Comparison of ENCODE assay signal across 16 cellular contexts in the genomic region with DNA sequence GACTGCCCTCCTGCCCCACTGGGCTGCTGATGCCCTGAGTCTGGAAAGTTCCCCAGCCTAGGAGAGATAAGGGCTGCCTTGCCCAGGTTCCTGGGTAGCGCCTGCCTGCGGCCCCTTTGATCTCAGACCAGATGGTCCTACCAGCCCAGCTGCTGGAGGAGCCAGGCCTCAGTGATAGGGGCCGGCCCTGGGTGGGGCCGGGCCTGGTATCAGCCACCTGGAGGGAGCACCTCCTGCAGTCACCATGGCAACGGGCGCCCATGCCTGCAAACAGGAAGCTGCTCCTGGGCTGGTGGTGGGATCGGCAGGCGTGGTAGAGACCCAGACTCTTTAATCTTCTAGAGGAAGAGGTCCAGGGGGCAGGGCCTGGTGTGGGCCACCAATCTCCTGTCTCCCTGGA.
DNase-seq lines count a peak whose midpoint lies in the region; ATAC-seq, FAIRE-seq and TF ChIP-seq lines count a peak whose summit lies in the region.
"Had no signal": no experiment of that assay in that cellular context is flagged by ENCODE, and none has a peak within 500 bp of the region (broad histone marks: within the 10 kb centered on the region; RNA-seq: fewer than 3 reads in every experiment).

No MANE protein-coding gene starts in this region.

- intact Hi-C loops in HepG2 (cut with micrococcal nuclease; ENCODE audit: unreplicated experiment), result no loop called here
- intact Hi-C loops in right lobe of liver (cut with DNase I), result loop anchor here in 1 of 2 donors (10.0 kb wide), 2 partner anchors 128 to 142 kb away; no protein-coding TSS in a partner anchor
- intact Hi-C loops in colonic mucosa (cut with DNase I), result no loop called here
- intact Hi-C loops in transverse colon (cut with DNase I; ENCODE audit: low total_unique reads), result no loop called here

- no peak for TF ChIP-seq RAD21 in HepG2 (CRISPR knock-in tag; IDR thresholded peaks at IDR 0.05)

- ATAC-seq in HepG2, result no peak
- no peak for ATAC-seq in right lobe of liver
- ATAC-seq in HG03342 (IDR thresholded peaks at IDR 0.05; ENCODE audit: unreplicated experiment), result no peak
- ATAC-seq in GM21390 (IDR thresholded peaks at IDR 0.05; ENCODE audit: unreplicated experiment), result no peak
- ATAC-seq in HG03442 (IDR thresholded peaks at IDR 0.05; ENCODE audit: unreplicated experiment), result no peak

- no peak for FAIRE-seq in HepG2 (lab: Jason Lieb, UNC)
- FAIRE-seq: GM19239, kidney had no signal

- no peak for TF ChIP-seq POLR2A in HepG2 (IDR thresholded peaks at IDR 0.05; ENCODE audit: insufficient read depth in 1 of 2, low read depth in 2 of 2, low read length in 2 of 2)
- TF ChIP-seq POLR2A in right lobe of liver (IDR thresholded peaks at IDR 0.05), result no peak
- no peak for TF ChIP-seq POLR2A in transverse colon (IDR thresholded peaks at IDR 0.05)

- no peaks in the 10 kb centered on the region for H3K79me2 ChIP-seq in HepG2 (ENCODE audit: insufficient read depth, low read length)

- H3K9ac ChIP-seq in HepG2 (ENCODE audit: insufficient read depth, low read depth, low read length) (no peak overlapping the region), colonic mucosa (ENCODE audit: low read depth in 2 of 2, low read length in 2 of 2) (peak overlapping the region in 1 of 2 donors; percentile 66)

- no peak for DNase-seq in HepG2 (ENCODE audit: low spot score)
- no peak for DNase-seq in right lobe of liver
- peak; percentile 47 to 88 for DNase-seq in NCI-H524 (lab: John Stamatoyannopoulos, UW)
- peak; percentile 85 for DNase-seq in colonic mucosa
- peak; percentile 72 for DNase-seq in transverse colon
- DNase-seq: activated CD4-positive, alpha-beta T cell treated with anti-CD3 and anti-CD28 coated beads for 1 hour; activated naive CD8-positive, alpha-beta T cell treated with anti-CD3 and anti-CD28 coated beads, Interleukin-2, amount 10 ng/mL, durations not matched to agents 7 days and 5 days; foreskin melanocyte; kidney; NCI-H1930; stimulated activated CD8-positive, alpha-beta memory T cell treated with anti-CD3 and anti-CD28 coated beads, Interleukin-4, amount 100 ng/mL, for 48 hours had no signal

- CTCF ChIA-PET in HepG2 (lab: Yijun Ruan, JAX; ENCODE audit: low intra/inter-chr PET ratio, low total read pairs), result no interaction called here

- H3K4me3 ChIP-seq in HepG2 (replicated peaks in 1 of 3; ENCODE audit: insufficient read depth in 1 of 3, low read depth in 2 of 3, low read length in 3 of 3) (no peak overlapping the region), right lobe of liver (no peak overlapping the region), colonic mucosa (no peak overlapping the region), transverse colon (no peak overlapping the region)
- H3K4me3 ChIP-seq: tibial nerve had no signal

- peaks cover 11% of the 10 kb centered on the region for H3K4me1 ChIP-seq in HepG2 (ENCODE audit: insufficient read depth, low read length)
- peaks cover 0 to 18% (median 6%) of the 10 kb centered on the region in 4 donors for H3K4me1 ChIP-seq in right lobe of liver
- no peaks in the 10 kb centered on the region for H3K4me1 ChIP-seq in colonic mucosa
- peaks cover 0 to 45% (median 21%) of the 10 kb centered on the region in 4 donors for H3K4me1 ChIP-seq in transverse colon
- H3K4me1 ChIP-seq: tibial nerve had no signal

- in situ Hi-C loops in HepG2 (cut with HindIII; ENCODE audit: extremely low pct_ligation_motif_present, low pct_unique_long_range_greater_than_20kb) (no loop called here), transverse colon (cut with MboI; ENCODE audit: low pct_ligation_motif_present in 1 of 4, low pct_unique_long_range_greater_than_20kb in 1 of 4, low sequenced_read_pairs in 3 of 4) (no loop called here)

- peaks cover 3% of the 10 kb centered on the region; the same call in 1 of the 2 replicates for H4K20me1 ChIP-seq in HepG2 (ENCODE audit: insufficient read depth, low read length)

- TF ChIP-seq EP300 in HepG2 (IDR thresholded peaks at IDR 0.05; ENCODE audit: low read depth in 2 of 2, low read length in 2 of 2), result no peak
- TF ChIP-seq EP300 in HepG2 (CRISPR knock-in tag; IDR thresholded peaks at IDR 0.05; ENCODE audit: borderline replicate concordance), result no peak
- peak; percentile 18 for TF ChIP-seq EP300 in transverse colon (IDR thresholded peaks at IDR 0.05; ENCODE audit: low read depth)

- BruUV-seq in HepG2 (replicated peaks; lab: Mats Ljungman, UMichigan), result no TSS peak

- WGBS in HepG2 (ENCODE audit: low lambda C conversion rate), result no CpG with 5 or more reads among the region's 8 CpGs
- WGBS in right lobe of liver (ENCODE audit: insufficient coverage, low coverage, low lambda C conversion rate, missing lambda C conversion rate), result 40% methylated on average over 1 of the region's 8 CpGs
- 52% methylated on average over 8 of the region's 8 CpGs; no CpG with 5 or more reads in 1 of the 2 donors for WGBS in transverse colon (ENCODE audit: low coverage in 1 of 2), 2 donors

- no peak overlapping the region for H3K27ac ChIP-seq in HepG2 (ENCODE audit: extremely low read length, insufficient read depth, low read length)
- H3K27ac ChIP-seq in right lobe of liver, result no peak overlapping the region
- H3K27ac ChIP-seq in colonic mucosa, result no peak overlapping the region
- H3K27ac ChIP-seq in transverse colon, result peak overlapping the region in 3 of 4 donors; percentile 15 to 52 (median 23)
- H3K27ac ChIP-seq: tibial nerve had no signal

- peaks cover 7 to 72% of the 10 kb centered on the region in 2 experiments for H3K27me3 ChIP-seq in HepG2 (ENCODE audit: control insufficient read depth in 1 of 2, insufficient read depth in 2 of 2, low read length in 2 of 2)
- peaks cover 0 to 25% of the 10 kb centered on the region in 2 donors for H3K27me3 ChIP-seq in right lobe of liver
- no peaks in the 10 kb centered on the region for H3K27me3 ChIP-seq in colonic mucosa
- peaks cover 3% of the 10 kb centered on the region for H3K27me3 ChIP-seq in transverse colon

- no peaks in the 10 kb centered on the region for H3K36me3 ChIP-seq in HepG2 (replicated peaks in 1 of 2; ENCODE audit: control insufficient read depth in 1 of 2, insufficient read depth in 2 of 2, low read length in 2 of 2)
- no peaks in the 10 kb centered on the region for H3K36me3 ChIP-seq in right lobe of liver
- H3K36me3 ChIP-seq in colonic mucosa, result no peaks in the 10 kb centered on the region
- H3K36me3 ChIP-seq in transverse colon, result no peaks in the 10 kb centered on the region
- H3K36me3 ChIP-seq: tibial nerve had no signal

- no peaks in the 10 kb centered on the region for H3K9me3 ChIP-seq in HepG2 (ENCODE audit: low read length)
- H3K9me3 ChIP-seq in right lobe of liver, result no peaks in the 10 kb centered on the region
- H3K9me3 ChIP-seq in colonic mucosa, result no peaks in the 10 kb centered on the region
- no peaks in the 10 kb centered on the region for H3K9me3 ChIP-seq in transverse colon
- H3K9me3 ChIP-seq: tibial nerve had no signal

- H3K4me2 ChIP-seq in HepG2 (ENCODE audit: low read depth, low read length), result no peak overlapping the region

- no peak for TF ChIP-seq CTCF in HepG2 (CRISPR knock-in tag; IDR thresholded peaks at IDR 0.05)
- no peak for TF ChIP-seq CTCF in right lobe of liver (IDR thresholded peaks at IDR 0.05)
- no peak for TF ChIP-seq CTCF in colonic mucosa (IDR thresholded peaks at IDR 0.05)
- no peak for TF ChIP-seq CTCF in transverse colon (IDR thresholded peaks at IDR 0.05)

- POLR2A ChIA-PET in HepG2 (lab: Yijun Ruan, JAX), result no interaction called here

- H2AFZ ChIP-seq in HepG2 (ENCODE audit: low read length), result no peak overlapping the region

TF ChIP-seq in HepG2, 621 proteins besides CTCF, POLR2A, EP300 and RAD21:
- TF ChIP-seq ZNF598 (CRISPR knock-in tag; IDR thresholded peaks at IDR 0.05; ENCODE audit: borderline replicate concordance) (no peak), ZNF263 (CRISPR knock-in tag; IDR thresholded peaks at IDR 0.05) (0 out of 2 replicates have a peak, but pooled peaks have one; percentile 17), RFX1 (IDR thresholded peaks at IDR 0.05) (0 out of 2 replicates have a peak, but pooled peaks have one; percentile 12)

Comparison
In these comparisons a context has a peak if more than half of its experiments do, and no peak if none do; other contexts are left out.
1. DNase-seq: peak in NCI-H524 (2 of 2), colonic mucosa (single experiment) and transverse colon (single experiment); none in HepG2 (single experiment) and right lobe of liver (0 of 3).
2. H3K27ac ChIP-seq: peak in transverse colon (3 of 4); none in HepG2 (single experiment), right lobe of liver (0 of 3) and colonic mucosa (single experiment).